Comparison of ENCODE assay signal across 31 cellular contexts in genomic region chr1:6243993-6244392, GRCh38. TPM values are rescaled to one million over a fixed set of nuclear protein-coding genes. Genes with fewer than 3 reads are reported as not detected.
A peak's percentile ranks its signal among the peaks of the same experiment; 100 is the strongest.
DNase-seq lines count a peak whose midpoint lies in the region; ATAC-seq, FAIRE-seq and TF ChIP-seq lines count a peak whose summit lies in the region.
"Had no signal": no experiment of that assay in that cellular context is flagged by ENCODE, and none has a peak within 500 bp of the region (broad histone marks: within the 10 kb centered on the region; RNA-seq: fewer than 3 reads in every experiment).

A gene with protein sequence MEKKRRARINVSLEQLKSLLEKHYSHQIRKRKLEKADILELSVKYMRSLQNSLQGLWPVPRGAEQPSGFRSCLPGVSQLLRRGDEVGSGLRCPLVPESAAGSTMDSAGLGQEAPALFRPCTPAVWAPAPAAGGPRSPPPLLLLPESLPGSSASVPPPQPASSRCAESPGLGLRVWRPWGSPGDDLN (plus strand): TSS chr1:6244179. CDS start chr1:6244366, 187 bp downstream.

- 27% methylated on average over 13 of the region's 16 CpGs for WGBS in A549 (ENCODE audit: missing lambda C conversion rate)
- WGBS in H9 (ENCODE audit: extremely low coverage, insufficient read length, low lambda C conversion rate) = no CpG with 5 or more reads among the region's 16 CpGs

- no peaks in the 10 kb centered on the region for H3K36me3 Mint-ChIP-seq in H9 (ENCODE audit: insufficient read depth in 1 of 3, low read depth in 3 of 3)
- H3K36me3 Mint-ChIP-seq: CD4-positive, CD25-positive, alpha-beta regulatory T cell had no signal

- no peak within 1 kb of the TSS for H3K23ac ChIP-seq in H9 (ENCODE audit: insufficient read length, low read depth, low read length)

- H4K20me1 ChIP-seq in H9 (ENCODE audit: control insufficient read depth, insufficient read depth, insufficient read length) = no peaks in the 10 kb centered on the region

- TF ChIP-seq POLR2A in A549 (IDR thresholded peaks at IDR 0.05; ENCODE audit: low read length) (no peak), uterus (IDR thresholded peaks at IDR 0.05) (no peak)

- no peak within 1 kb of the TSS for H2AFZ ChIP-seq in H9 (ENCODE audit: low read length)
- H2AFZ ChIP-seq: PC-9 had no signal

- no peaks in the 10 kb centered on the region for H3K79me1 ChIP-seq in H9 (ENCODE audit: insufficient read depth, low read depth, low read length, poor library complexity, severe bottlenecking)

- H2BK5ac ChIP-seq in H9 (ENCODE audit: insufficient read length, low read length) = no peak within 1 kb of the TSS

- H3K14ac ChIP-seq in H9 (ENCODE audit: insufficient read depth, low read length) = no peak within 1 kb of the TSS

- intact Hi-C loops in kidney (cut with DNase I) (loop anchor here (10.0 kb wide), 1 partner anchor 189 kb away; no protein-coding TSS in a partner anchor), uterus (cut with DNase I; ENCODE audit: low total_unique reads) (no loop called here)

- H3K4me1 ChIP-seq in A549 (peaks cover 6% of the 10 kb centered on the region; the same call in 2 of the 3 replicates), H9 (ENCODE audit: insufficient read depth, low read length) (peaks cover 2% of the 10 kb centered on the region; the same call in 1 of the 2 replicates), kidney (ENCODE audit: control insufficient read depth in 1 of 2, insufficient read depth in 1 of 2, low read depth in 1 of 2, low read length in 2 of 2) (peaks cover 0 to 4% of the 10 kb centered on the region in 2 donors), uterus (peaks cover 0 to 13% of the 10 kb centered on the region in 2 donors)

- peaks cover 25% of the 10 kb centered on the region for H3K23me2 ChIP-seq in H9 (ENCODE audit: insufficient read length, low read depth, low read length, poor library complexity, severe bottlenecking)

- peak within 1 kb of the TSS; percentile 90; the same call in 2 of the 3 replicates for H3K4me2 ChIP-seq in A549
- peak within 1 kb of the TSS; percentile 79 for H3K4me2 ChIP-seq in H9 (ENCODE audit: insufficient read depth, insufficient read length, low read length)

- no peak within 1 kb of the TSS for H2BK20ac ChIP-seq in H9 (ENCODE audit: low read depth, low read length, poor library complexity, severe bottlenecking)

- FAIRE-seq in A549 (lab: Jason Lieb, UNC) (no peak), kidney (lab: Jason Lieb, UNC) (no peak)
- FAIRE-seq: astrocyte, islet of Langerhans, K562 had no signal

- ATAC-seq in A549 (no peak), HG03196 (IDR thresholded peaks at IDR 0.05; ENCODE audit: unreplicated experiment) (no peak), HG03139 (IDR thresholded peaks at IDR 0.05; ENCODE audit: unreplicated experiment) (no peak)
- ATAC-seq: activated naive CD4-positive, alpha-beta T cell treated with anti-CD3 and anti-CD28 coated beads, Interleukin-2, amount 50 U/mL, for 72 hours; activated T-cell treated with anti-CD3 and anti-CD28 coated beads, Interleukin-2, amount 50 U/mL, for 72 hours; K562; lower lobe of right lung had no signal

- H3K9me3 ChIP-seq in A549 (no peaks in the 10 kb centered on the region), H9 (ENCODE audit: control insufficient read depth, low read depth, low read length) (no peaks in the 10 kb centered on the region), kidney (ENCODE audit: control insufficient read depth in 1 of 2, low read length in 2 of 2) (no peaks in the 10 kb centered on the region), uterus (no peaks in the 10 kb centered on the region)
- H3K9me3 ChIP-seq: esophagus squamous epithelium, lower lobe of right lung, vagina had no signal

- no peak within 1 kb of the TSS for H3T11ph ChIP-seq in H9 (ENCODE audit: low read length)

- no peaks in the 10 kb centered on the region for H3K36me3 ChIP-seq in kidney (ENCODE audit: control insufficient read depth in 1 of 2, insufficient read depth in 2 of 2, low read length in 2 of 2)
- H3K36me3 ChIP-seq in uterus = no peaks in the 10 kb centered on the region
- H3K36me3 ChIP-seq: esophagus squamous epithelium, lower lobe of right lung, vagina had no signal

- H3K4me3 Mint-ChIP-seq in H9 = peak within 1 kb of the TSS; percentile 83 to 89

- H3K56ac ChIP-seq in H9 (ENCODE audit: insufficient read length, low read depth, low read length) = no peak within 1 kb of the TSS

- POLR2A ChIA-PET in A549 (lab: Yijun Ruan, JAX) = interaction anchor here (0.7 to 0.9 kb wide), 2 partner anchors 39 to 191 kb away, joined by 3 read pairs; no protein-coding TSS in a partner anchor

- H3K27ac ChIP-seq in A549 = no peak within 1 kb of the TSS
- H3K27ac ChIP-seq in H9 (ENCODE audit: insufficient read length, low read depth, low read length) = no peak within 1 kb of the TSS
- no peak within 1 kb of the TSS for H3K27ac ChIP-seq in kidney (ENCODE audit: low read depth in 2 of 2, low read length in 2 of 2)
- H3K27ac ChIP-seq in uterus = no peak within 1 kb of the TSS
- H3K27ac ChIP-seq: esophagus squamous epithelium, lower lobe of right lung, PC-9, vagina had no signal

- H2BK12ac ChIP-seq in H9 (ENCODE audit: insufficient read length, low read depth, low read length) = no peak within 1 kb of the TSS

- no peak within 1 kb of the TSS for H2BK120ac ChIP-seq in H9 (ENCODE audit: low read depth, low read length, poor library complexity, severe bottlenecking)

- H3K4me1 Mint-ChIP-seq in H9 = peaks cover 46 to 47% of the 10 kb centered on the region in 2 experiments

- no peak within 1 kb of the TSS for H2AK5ac ChIP-seq in H9 (ENCODE audit: insufficient read length, low read length)

- no peak for TF ChIP-seq EP300 in A549 (IDR thresholded peaks at IDR 0.05)

- H3K27ac Mint-ChIP-seq in H9 = peak within 1 kb of the TSS in 2 of 3 experiments; percentile 20 to 57; a peak in 3 of 7 replicates
- H3K27ac Mint-ChIP-seq: activated naive CD4-positive, alpha-beta T cell treated with anti-CD3 and anti-CD28 coated beads, Interleukin-2, amount 50 U/mL, for 72 hours; activated T-cell treated with anti-CD3 and anti-CD28 coated beads, Interleukin-2, amount 50 U/mL, for 72 hours; CD4-positive, CD25-positive, alpha-beta regulatory T cell had no signal

- H3K4me3 ChIP-seq in A549 = no peak within 1 kb of the TSS
- H3K4me3 ChIP-seq in kidney (ENCODE audit: low read length in 2 of 2) = no peak within 1 kb of the TSS
- no peak within 1 kb of the TSS for H3K4me3 ChIP-seq in uterus
- H3K4me3 ChIP-seq: lower lobe of right lung, vagina had no signal

- H3K18ac ChIP-seq in H9 (ENCODE audit: insufficient read length, low read depth, low read length) = no peak within 1 kb of the TSS

- no peak within 1 kb of the TSS for H4K91ac ChIP-seq in H9 (ENCODE audit: insufficient read length, low read depth, low read length)

- H3K27me3 Mint-ChIP-seq in H9 (ENCODE audit: low read depth) = peaks cover 32% of the 10 kb centered on the region

- H2BK15ac ChIP-seq in H9 (ENCODE audit: low read depth, low read length) = no peak within 1 kb of the TSS

- no peaks in the 10 kb centered on the region; a peak in 1 of 5 replicates for H3K9me3 Mint-ChIP-seq in H9
- H3K9me3 Mint-ChIP-seq: activated naive CD4-positive, alpha-beta T cell treated with anti-CD3 and anti-CD28 coated beads, Interleukin-2, amount 50 U/mL, for 72 hours; activated T-cell treated with anti-CD3 and anti-CD28 coated beads, Interleukin-2, amount 50 U/mL, for 72 hours had no signal

- no peaks in the 10 kb centered on the region for H3K79me2 ChIP-seq in H9 (ENCODE audit: insufficient read depth, low read length)

- DNase-seq in A549 (ENCODE audit: low read depth in 1 of 2, low spot score in 1 of 2) (no peak), H9 (peak; percentile 64), ecto neural progenitor cell (ENCODE audit: low spot score) (peak; percentile 76), kidney (peak; percentile 66), uterus (no peak), GM19238 (ENCODE audit: insufficient read length, low spot score) (no peak)
- DNase-seq: activated CD4-positive, CD25-positive, alpha-beta regulatory T cell; activated T-cell treated with anti-CD3 and anti-CD28 coated beads, Interleukin-2, amount 50 U/mL, for 72 hours; CD4-positive, CD25-positive, alpha-beta regulatory T cell; cerebellar nuclear complex; DMS 273 treated with DMSO at 0.1 percent for 48 hours; effector CD8-positive, alpha-beta T cell; esophagus squamous epithelium; GDM1; lower lobe of right lung; MM.1S; NCI-H2227 treated with DMSO at 0.1 percent for 48 hours; NCI-H774; PC-9; SIG-M5 had no signal

- no peak within 1 kb of the TSS for H4K5ac ChIP-seq in H9 (ENCODE audit: insufficient read length, low read depth, low read length)

- CTCF ChIA-PET in A549 (lab: Yijun Ruan, JAX) = interaction anchor here (1.0 to 9.9 kb wide), 8 partner anchors 18 to 198 kb away, joined by 3 to 250 read pairs (median 6); partner anchors contain the start of gene KCNAB2

- no peak for TF ChIP-seq RAD21 in A549 (conservative IDR thresholded peaks at IDR 0.05 in 1 of 2, IDR thresholded peaks at IDR 0.05 in 1 of 2)

- no peak for TF ChIP-seq CTCF in A549 (IDR thresholded peaks at IDR 0.05)
- TF ChIP-seq CTCF in H9 (conservative IDR thresholded peaks at IDR 0.05) = no peak
- no peak for TF ChIP-seq CTCF in kidney (IDR thresholded peaks at IDR 0.05; ENCODE audit: borderline replicate concordance, extremely low read depth, insufficient read depth)
- TF ChIP-seq CTCF in uterus (IDR thresholded peaks at IDR 0.05) = no peak

- H3K9ac ChIP-seq in H9 (ENCODE audit: extremely low read depth, insufficient read length, low read length) = no peak within 1 kb of the TSS
- H3K9ac ChIP-seq in kidney (ENCODE audit: low read length in 2 of 2) = no peak within 1 kb of the TSS

- H3K27me3 ChIP-seq in H9 (ENCODE audit: insufficient read depth, low read length) (peaks cover 5% of the 10 kb centered on the region; the same call in 1 of the 2 replicates), uterus (peaks cover 30 to 36% of the 10 kb centered on the region in 2 donors)

- no peak within 1 kb of the TSS for H3K4ac ChIP-seq in H9 (ENCODE audit: low read depth, low read length)

- H4K8ac ChIP-seq in H9 (replicated peaks; ENCODE audit: insufficient read length, low read depth, low read length) = no peak within 1 kb of the TSS

TF ChIP-seq in A549, 52 proteins besides CTCF, POLR2A, EP300 and RAD21 (continues in another document):
- TF ChIP-seq RCOR1 (IDR thresholded peaks at IDR 0.05; ENCODE audit: low read depth, low read length) (no peak), EHF (CRISPR knock-in tag; IDR thresholded peaks at IDR 0.05) (no peak)

RNA-seq across cellular contexts. Expression of the gene that starts here (rescaled TPM):
- polyA plus RNA-seq in A549 (2011; rRNA removed) (not detected in 2 replicates), A549 (2017; fragmentation: RNase III; extraction: RNeasy Plus Mini Kit Qiagen cat#74134 plus additional on column Dnase treatment) (not detected in 3 replicates), kidney (ENCODE audit: insufficient read depth, low read depth, low replicate concordance) (not detected)
- polyA plus RNA-seq in A549 (2012; cell fraction: cytosol; rRNA removed) = not detected in 2 replicates
- not detected in 2 replicates for polyA plus RNA-seq in A549 (2012; cell fraction: nucleus; rRNA removed)
- polyA minus RNA-seq in A549 (2011; rRNA and poly(A)+ RNA removed) = not detected in 2 replicates
- total RNA-seq in H9 (2021) (89.9 and 93.4 TPM in 2 replicates), kidney (not detected), uterus (not detected)
- total RNA-seq: activated naive CD4-positive, alpha-beta T cell treated with anti-CD3 and anti-CD28 coated beads, Interleukin-2, amount 50 U/mL, for 72 hours; activated T-cell treated with anti-CD3 and anti-CD28 coated beads, Interleukin-2, amount 50 U/mL, for 72 hours; astrocyte; CD4-positive, CD25-positive, alpha-beta regulatory T cell; esophagus squamous epithelium; glomerular endothelial cell; K562; lower lobe of right lung; omental fat pad; PC-9; subcutaneous adipose tissue; T-helper 1 cell treated with Interleukin-12 subunit alpha and Interleukin-12 subunit beta and Interleukin-4 antibody, amounts not matched to agents 30 ng/mL and 1 ng/mL, for 36 hours; vagina had no signal
- polyA plus RNA-seq: CD4-positive, CD25-positive, alpha-beta regulatory T cell; K562 had no signal

Comparison
In these comparisons a context has a peak if more than half of its experiments do, and no peak if none do; other contexts are left out.
1. RNA of the gene that starts here (total RNA-seq): 89.9 to 93.4 TPM in H9; not detected in kidney (single experiment) and not detected in uterus; every median in the first group is over 10 times any median in the second.
2. Peak in DNase-seq in kidney; RNA of the gene not detected or under 1 TPM.
3. DNase-seq: peak in H9 (single experiment) and ecto neural progenitor cell (single experiment); none in A549 (0 of 2), uterus (0 of 2) and GM19238 (single experiment).